Comparison of ENCODE assay signal across 9 cellular contexts in the genomic region with DNA sequence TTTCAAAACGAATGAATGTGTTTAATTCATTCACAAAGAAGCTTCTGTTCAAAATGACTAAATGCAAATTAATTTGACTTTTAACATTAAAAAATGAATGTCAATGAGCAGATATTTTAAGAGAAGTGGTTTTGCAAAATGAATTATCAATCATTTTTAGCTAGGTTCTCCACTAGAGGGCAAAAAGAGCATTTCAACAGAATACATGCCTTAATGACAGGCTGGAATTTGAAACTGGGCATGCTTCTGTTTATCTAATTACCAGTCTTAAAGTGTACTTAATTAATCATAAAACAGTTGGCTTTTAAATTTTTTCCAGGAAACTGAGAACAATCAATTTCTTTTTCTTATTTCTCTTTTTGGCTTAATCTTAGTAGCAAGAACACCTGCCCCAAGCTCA.
DNase-seq lines count a peak whose midpoint lies in the region; ATAC-seq and TF ChIP-seq lines count a peak whose summit lies in the region.
"Had no signal": no experiment of that assay in that cellular context is flagged by ENCODE, and none has a peak within 500 bp of the region (broad histone marks: within the 10 kb centered on the region; RNA-seq: fewer than 3 reads in every experiment).

No MANE protein-coding gene starts in this region.

- H3K27me3 ChIP-seq in heart left ventricle (no peaks in the 10 kb centered on the region), Panc1 (ENCODE audit: control insufficient read depth, insufficient read depth, low read length) (no peaks in the 10 kb centered on the region)
- H3K27me3 ChIP-seq: SJSA1 had no signal

- TF ChIP-seq POLR2A in heart left ventricle (IDR thresholded peaks at IDR 0.05), result no peak

- DNase-seq in heart left ventricle (no peak), cardiac septum (ENCODE audit: low spot score) (no peak), Panc1 (ENCODE audit: low read depth, low spot score) (no peak), fibroblast of villous mesenchyme (ENCODE audit: low read depth) (peak; percentile 18), anterior cingulate cortex (lab: John Stamatoyannopoulos, UW) (no peak), T-helper 2 cell (no peak)
- no peak for DNase-seq in activated CD4-positive, alpha-beta T cell treated with anti-CD3 and anti-CD28 coated beads, Interleukin-2, amount 50 U/mL, for 1 hour

- peak; percentile 14 to 60 (median 36) for TF ChIP-seq CTCF in heart left ventricle (IDR thresholded peaks at IDR 0.05)
- peak; percentile 73; the same call in 1 of the 2 replicates for TF ChIP-seq CTCF in Panc1 (IDR thresholded peaks at IDR 0.05)
- TF ChIP-seq CTCF in fibroblast of villous mesenchyme (IDR thresholded peaks at IDR 0.05; ENCODE audit: insufficient read depth, low read depth, low read length), result peak; percentile 63

- H3K4me3 ChIP-seq in heart left ventricle (no peak overlapping the region), Panc1 (ENCODE audit: low read depth in 2 of 2, low read length in 2 of 2) (no peak overlapping the region), fibroblast of villous mesenchyme (ENCODE audit: low read depth, low read length) (no peak overlapping the region)
- H3K4me3 ChIP-seq: SJSA1 had no signal

- H3K27ac ChIP-seq in heart left ventricle (no peak overlapping the region), Panc1 (ENCODE audit: low read length) (no peak overlapping the region)
- H3K27ac ChIP-seq: SJSA1 had no signal

- no TSS peak for BruUV-seq in Panc1 (replicated peaks; lab: Mats Ljungman, UMichigan)

- intact Hi-C loops in heart left ventricle (cut with DNase I) (no loop called here), cardiac septum (cut with DNase I) (no loop called here), Panc1 (cut with micrococcal nuclease; ENCODE audit: unreplicated experiment) (no loop called here)

- 54 to 74% (median 57%) methylated on average over 1 of the region's 1 CpG for WGBS in heart left ventricle, 4 donors

- POLR2A ChIA-PET in Panc1 (lab: Charles Lee), result interaction anchor here (0.5 kb wide), 1 partner anchor 25 kb away, joined by 8 read pairs; no protein-coding TSS in a partner anchor

- ATAC-seq in heart left ventricle (peak in 2 of 4 donors; percentile 49 to 50), Panc1 (no peak), GM18502 (IDR thresholded peaks at IDR 0.05; ENCODE audit: poor library complexity, unreplicated experiment) (no peak)

- in situ Hi-C loops in Panc1 (cut with HindIII; ENCODE audit: low pct_unique_long_range_greater_than_20kb, low sequenced_read_pairs), result no loop called here

- CTCF ChIA-PET in Panc1 (lab: Charles Lee), result no interaction called here

- H3K36me3 ChIP-seq in heart left ventricle (no peaks in the 10 kb centered on the region), Panc1 (ENCODE audit: control insufficient read depth, insufficient read depth, low read length) (no peaks in the 10 kb centered on the region)
- H3K36me3 ChIP-seq: SJSA1 had no signal

- H3K4me1 ChIP-seq in heart left ventricle (peaks cover 0 to 19% (median 0%) of the 10 kb centered on the region in 12 donors), Panc1 (ENCODE audit: control insufficient read depth, insufficient read depth, low read length) (no peaks in the 10 kb centered on the region)
- H3K4me1 ChIP-seq: SJSA1 had no signal

- H3K9me3 ChIP-seq in heart left ventricle, result no peaks in the 10 kb centered on the region
- no peaks in the 10 kb centered on the region for H3K9me3 ChIP-seq in Panc1 (ENCODE audit: control insufficient read depth, insufficient read depth, low read depth, low read length)
- H3K9me3 ChIP-seq: SJSA1 had no signal
